ENCODE assay signal across 18 cellular contexts in the genomic region with DNA sequence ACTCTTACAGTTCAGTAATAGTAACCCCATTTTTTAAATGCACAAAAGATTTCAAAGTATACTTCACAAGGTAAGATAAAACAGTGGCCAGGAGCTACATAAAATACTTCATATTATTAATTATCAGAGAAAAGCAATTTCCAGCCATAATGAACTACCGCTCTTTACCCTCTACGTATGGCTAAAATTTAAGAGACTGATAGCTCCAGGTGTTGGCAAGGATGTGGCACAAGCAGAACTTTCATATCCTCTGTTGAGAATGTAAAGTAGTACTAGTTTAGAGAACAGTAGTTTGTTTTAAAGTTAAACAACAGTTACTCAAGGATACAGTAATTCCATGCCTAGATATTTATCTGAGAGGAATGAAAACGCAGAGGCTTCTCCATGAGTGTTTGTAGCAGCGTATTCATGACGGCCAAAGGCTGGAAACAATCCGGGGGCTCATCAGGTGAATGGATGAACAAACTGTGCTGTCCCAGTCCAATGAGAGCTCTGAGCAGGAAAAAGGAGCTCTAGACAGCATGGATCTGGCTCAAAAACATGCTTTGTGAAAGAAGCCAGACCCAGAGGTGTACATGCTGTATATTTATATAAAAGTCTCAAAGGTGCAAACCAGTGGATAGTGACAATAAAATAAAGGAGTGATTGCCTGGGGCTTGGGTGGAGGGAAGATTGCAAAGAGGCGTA.
DNase-seq lines count a peak whose midpoint lies in the region; ATAC-seq, FAIRE-seq and TF ChIP-seq lines count a peak whose summit lies in the region.
"Had no signal": no experiment of that assay in that cellular context is flagged by ENCODE, and none has a peak within 500 bp of the region (broad histone marks: within the 10 kb centered on the region; RNA-seq: fewer than 3 reads in every experiment).

No MANE protein-coding gene starts in this region.

- H2AFZ ChIP-seq in K562 (ENCODE audit: low read depth, low read length) = no peak overlapping the region

- intact Hi-C loops in activated naive CD4-positive, alpha-beta T cell treated with anti-CD3 and anti-CD28 coated beads for 36 hours (cut with micrococcal nuclease) = no loop called here
- intact Hi-C loops in CD8-positive, alpha-beta T cell (cut with DNase I, micrococcal nuclease) = no loop called here
- intact Hi-C loops in K562 (cut with micrococcal nuclease) = no loop called here
- intact Hi-C loops in pancreas (cut with DNase I) = no loop called here

- H3K9ac ChIP-seq in K562 (ENCODE audit: insufficient read depth in 1 of 2, low read depth in 2 of 2, low read length in 2 of 2) = no peak overlapping the region

- peaks cover 2% of the 10 kb centered on the region for H3K36me3 Mint-ChIP-seq in activated naive CD4-positive, alpha-beta T cell treated with anti-CD3 and anti-CD28 coated beads for 36 hours (ENCODE audit: low read depth)
- H3K36me3 Mint-ChIP-seq in CD8-positive, alpha-beta T cell = peaks cover 22% of the 10 kb centered on the region

- peaks cover 21% of the 10 kb centered on the region for H3K4me1 ChIP-seq in A549
- peaks cover 6% of the 10 kb centered on the region for H3K4me1 ChIP-seq in CD8-positive, alpha-beta T cell (ENCODE audit: insufficient read depth, low read length)
- H3K4me1 ChIP-seq in K562 (replicated peaks in 1 of 2; ENCODE audit: control insufficient read depth in 2 of 2, insufficient read depth in 2 of 2, low read length in 2 of 2) = peaks cover 3 to 9% of the 10 kb centered on the region in 2 experiments; a peak in 3 of 5 replicates
- H3K4me1 ChIP-seq in pancreas = no peaks in the 10 kb centered on the region

- no peaks in the 10 kb centered on the region for H3K9me1 ChIP-seq in K562 (ENCODE audit: control insufficient read depth, insufficient read depth, low read length)

- POLR2A ChIA-PET in A549 (lab: Yijun Ruan, JAX) (no interaction called here), K562 (lab: Yijun Ruan, JAX) (interaction anchor here (0.8 kb wide), 1 partner anchor 13 kb away, joined by 3 read pairs; no protein-coding TSS in a partner anchor)
- POLR2A ChIA-PET in CD8-positive, alpha-beta T cell (lab: Charles Lee) = interaction anchor here (0.5 kb wide), 1 partner anchor 526 kb away, joined by 3 read pairs; no protein-coding TSS in a partner anchor

- H3K27ac ChIP-seq in A549 (no peak overlapping the region), K562 (ENCODE audit: extremely low read depth, low read depth, low read length) (no peak overlapping the region), pancreas (no peak overlapping the region)
- H3K27ac ChIP-seq in CD8-positive, alpha-beta T cell (ENCODE audit: low read depth, low read length) = no peak overlapping the region
- H3K27ac ChIP-seq: C4-2B had no signal

- H3K27me3 Mint-ChIP-seq in activated naive CD4-positive, alpha-beta T cell treated with anti-CD3 and anti-CD28 coated beads for 36 hours (ENCODE audit: low read depth) = no peaks in the 10 kb centered on the region
- H3K27me3 Mint-ChIP-seq in CD8-positive, alpha-beta T cell (ENCODE audit: low read depth) = no peaks in the 10 kb centered on the region
- H3K27me3 Mint-ChIP-seq: CD4-positive, alpha-beta T cell had no signal

- ATAC-seq in A549 (no peak), K562 (no peak), pancreas (no peak)
- ATAC-seq in CD8-positive, alpha-beta T cell = no peak

- H3K79me2 ChIP-seq in K562 (ENCODE audit: control insufficient read depth, insufficient read depth, low read length) = 0 out of 3 replicates have a peak, but pooled peaks cover 3% of the 10 kb centered on the region

- no peaks in the 10 kb centered on the region for H3K9me3 ChIP-seq in A549
- H3K9me3 ChIP-seq in CD8-positive, alpha-beta T cell (ENCODE audit: low read length) = no peaks in the 10 kb centered on the region
- no peaks in the 10 kb centered on the region for H3K9me3 ChIP-seq in K562 (replicated peaks; ENCODE audit: control insufficient read depth, insufficient read depth, low read depth, low read length)
- H3K9me3 ChIP-seq in pancreas = no peaks in the 10 kb centered on the region

- H3K4me2 ChIP-seq in A549 (no peak overlapping the region), K562 (ENCODE audit: insufficient read depth, low read length) (no peak overlapping the region)

- TF ChIP-seq RAD21 in A549 (conservative IDR thresholded peaks at IDR 0.05 in 1 of 2, IDR thresholded peaks at IDR 0.05 in 1 of 2) (no peak), K562 (CRISPR knock-in tag; conservative IDR thresholded peaks at IDR 0.05 in 1 of 2, IDR thresholded peaks at IDR 0.05 in 1 of 2) (no peak)

- no peak for TF ChIP-seq POLR2A in A549 (IDR thresholded peaks at IDR 0.05; ENCODE audit: low read length)
- no peak for TF ChIP-seq POLR2A in K562 (conservative IDR thresholded peaks at IDR 0.05)

- no peak for DNase-seq in activated naive CD4-positive, alpha-beta T cell treated with anti-CD3 and anti-CD28 coated beads for 36 hours
- DNase-seq in activated naive CD4-positive, alpha-beta T cell (lab: John Stamatoyannopoulos, UW) = no peak
- DNase-seq in A549 (ENCODE audit: low read depth in 1 of 2, low spot score in 1 of 2) (no peak), K562 (ENCODE audit: extremely low read depth in 1 of 4, low spot score in 3 of 4) (no peak), NCI-H2171 (lab: John Stamatoyannopoulos, UW) (no peak), occipital lobe (lab: John Stamatoyannopoulos, UW) (no peak), pancreas (no peak)
- DNase-seq in CD8-positive, alpha-beta T cell = no peak
- DNase-seq: AML-193; CD4-positive, alpha-beta T cell; DMS153; DMS79 treated with DMSO at 0.1 percent for 48 hours; GF-D8; H9 had no signal

- CTCF ChIA-PET in activated naive CD4-positive, alpha-beta T cell treated with anti-CD3 and anti-CD28 coated beads for 36 hours (lab: Charles Lee) = interaction anchor here (1.5 kb wide), 1 partner anchor 11 kb away, joined by 3 read pairs; no protein-coding TSS in a partner anchor
- CTCF ChIA-PET in A549 (lab: Yijun Ruan, JAX) = interaction anchor here (2.4 kb wide), 1 partner anchor 67 kb away, joined by 14 read pairs; no protein-coding TSS in a partner anchor
- CTCF ChIA-PET in CD8-positive, alpha-beta T cell (lab: Charles Lee) = interaction anchor here (0.7 to 3.4 kb wide), 3 partner anchors 21 to 133 kb away, joined by 3 to 14 read pairs (median 3); no protein-coding TSS in a partner anchor
- CTCF ChIA-PET in K562 (lab: Yijun Ruan, JAX; ENCODE audit: low intra/inter-chr PET ratio) = no interaction called here

- FAIRE-seq in A549 (lab: Jason Lieb, UNC) (no peak), K562 (lab: Jason Lieb, UNC) (no peak), pancreas (lab: Jason Lieb, UNC) (no peak)
- FAIRE-seq: A204.1, GM19239, H1 had no signal

- peaks cover 6% of the 10 kb centered on the region for H3K9me3 Mint-ChIP-seq in activated naive CD4-positive, alpha-beta T cell treated with anti-CD3 and anti-CD28 coated beads for 36 hours
- no peaks in the 10 kb centered on the region for H3K9me3 Mint-ChIP-seq in CD8-positive, alpha-beta T cell
- H3K9me3 Mint-ChIP-seq: CD4-positive, alpha-beta T cell; H9 had no signal

- H3K4me1 Mint-ChIP-seq in activated naive CD4-positive, alpha-beta T cell treated with anti-CD3 and anti-CD28 coated beads for 36 hours (ENCODE audit: low read depth) = peaks cover 48% of the 10 kb centered on the region
- peaks cover 58% of the 10 kb centered on the region for H3K4me1 Mint-ChIP-seq in CD8-positive, alpha-beta T cell (ENCODE audit: low read depth)

- peak overlapping the region; percentile 4 for H3K27ac Mint-ChIP-seq in activated naive CD4-positive, alpha-beta T cell treated with anti-CD3 and anti-CD28 coated beads for 36 hours
- H3K27ac Mint-ChIP-seq in CD8-positive, alpha-beta T cell = peak overlapping the region; percentile 9
- H3K27ac Mint-ChIP-seq: CD4-positive, alpha-beta T cell; H9 had no signal

- H3K4me3 Mint-ChIP-seq in activated naive CD4-positive, alpha-beta T cell treated with anti-CD3 and anti-CD28 coated beads for 36 hours = no peak overlapping the region
- H3K4me3 Mint-ChIP-seq in CD8-positive, alpha-beta T cell = no peak overlapping the region
- H3K4me3 Mint-ChIP-seq: CD4-positive, alpha-beta T cell; H9 had no signal

- no peaks in the 10 kb centered on the region for H3K27me3 ChIP-seq in CD8-positive, alpha-beta T cell (ENCODE audit: insufficient read depth, low read length)
- H3K27me3 ChIP-seq in K562 (ENCODE audit: control insufficient read depth in 2 of 2, insufficient read depth in 2 of 2, low read length in 2 of 2) = no peaks in the 10 kb centered on the region
- H3K27me3 ChIP-seq in pancreas = no peaks in the 10 kb centered on the region

- no TSS peak for BruUV-seq in K562 (replicated peaks; lab: Mats Ljungman, UMichigan)

- TF ChIP-seq CTCF in A549 (IDR thresholded peaks at IDR 0.05) (no peak), K562 (IDR thresholded peaks at IDR 0.05 in 2 of 3, conservative IDR thresholded peaks at IDR 0.05 in 1 of 3; ENCODE audit: insufficient read depth in 2 of 3, low read depth in 1 of 3, low read length in 3 of 3) (no peak), pancreas (IDR thresholded peaks at IDR 0.05) (no peak)
- TF ChIP-seq CTCF in CD8-positive, alpha-beta T cell (IDR thresholded peaks at IDR 0.05) = no peak

- no peaks in the 10 kb centered on the region for H4K20me1 ChIP-seq in K562 (replicated peaks; ENCODE audit: control insufficient read depth, insufficient read depth, low read length)

- WGBS in A549 (ENCODE audit: missing lambda C conversion rate) = 92% methylated on average over 7 of the region's 7 CpGs
- WGBS in K562 (ENCODE audit: insufficient coverage, low coverage, missing lambda C conversion rate) = 84% methylated on average over 7 of the region's 7 CpGs
- 95 to 96% methylated on average over 7 of the region's 7 CpGs for WGBS in pancreas, 2 donors

- H3K4me3 ChIP-seq in A549 (no peak overlapping the region), K562 (no peak overlapping the region), pancreas (no peak overlapping the region)
- H3K4me3 ChIP-seq in CD8-positive, alpha-beta T cell (ENCODE audit: low read depth, low read length) = no peak overlapping the region

- no peaks in the 10 kb centered on the region for H3K36me3 ChIP-seq in CD8-positive, alpha-beta T cell (ENCODE audit: insufficient read depth, low read length)
- H3K36me3 ChIP-seq in K562 (ENCODE audit: control insufficient read depth, insufficient read depth, low read length) (no peaks in the 10 kb centered on the region), pancreas (no peaks in the 10 kb centered on the region)

- in situ Hi-C loops in K562 (cut with MboI) = no loop called here

- TF ChIP-seq EP300 in A549 (IDR thresholded peaks at IDR 0.05) = no peak
- TF ChIP-seq EP300 in K562 (IDR thresholded peaks at IDR 0.05; ENCODE audit: low read length) = no peak

TF ChIP-seq in A549, 52 proteins besides CTCF, POLR2A, EP300 and RAD21:
- no peak for TF ChIP-seq RFX5 (IDR thresholded peaks at IDR 0.05)
- TF ChIP-seq ZFP36 (IDR thresholded peaks at IDR 0.05; ENCODE audit: borderline replicate concordance, partially characterized antibody) = peak; percentile 20
- TF ChIP-seq CEBPB (IDR thresholded peaks at IDR 0.05) = no peak

TF ChIP-seq in K562, 482 proteins besides CTCF, POLR2A, EP300 and RAD21 (continues in another document):
- TF ChIP-seq NR1H2 (CRISPR knock-in tag; IDR thresholded peaks at IDR 0.05) = no peak
